ENCODE assay signal across 16 cellular contexts in genomic region chr2:168174761-168175160, GRCh38.
DNase-seq lines count a peak whose midpoint lies in the region; ATAC-seq and TF ChIP-seq lines count a peak whose summit lies in the region.
"Had no signal": no experiment of that assay in that cellular context is flagged by ENCODE, and none has a peak within 500 bp of the region (broad histone marks: within the 10 kb centered on the region; RNA-seq: fewer than 3 reads in every experiment).

No MANE protein-coding gene starts in this region.

- H3K4me3 Mint-ChIP-seq in activated T-helper 2 cell treated with anti-CD3 and anti-CD28 coated beads, Interferon-gamma antibody, Interleukin-2, Interleukin-4, amounts not matched to agents 10 μg/mL and 5 μg/mL and 100 μg/mL, durations not matched to agents 14 hours and 24 hours and 36 hours (ENCODE audit: low read depth): peak overlapping the region; percentile 47
- H3K4me3 Mint-ChIP-seq in stimulated activated naive B cell treated with anti-CD40 and anti-IgM and Interleukin-4, amounts not matched to agents 10 μg/mL and 1 μg/mL and 100 μg/mL, for 72 hours: peak overlapping the region; percentile 66 to 74
- H3K4me3 Mint-ChIP-seq: WTC11 had no signal

- no peaks in the 10 kb centered on the region for H3K4me1 ChIP-seq in foreskin keratinocyte
- H3K4me1 ChIP-seq: SJSA1 had no signal

- DNase-seq in activated gamma-delta T cell treated with Interleukin-2 at 50 U/mL for 16 hours: peak; percentile 4
- DNase-seq in activated gamma-delta T cell (lab: John Stamatoyannopoulos, UW): no peak
- peak; percentile 62 to 70 for DNase-seq in NOMO-1 (lab: John Stamatoyannopoulos, UW; ENCODE audit: unreplicated experiment in 2 of 2)
- DNase-seq in activated T-helper 2 cell treated with anti-CD3 and anti-CD28 coated beads, Interferon-gamma antibody, Interleukin-2, Interleukin-4, amounts not matched to agents 10 μg/mL and 5 μg/mL and 100 μg/mL, durations not matched to agents 14 hours and 24 hours and 36 hours (ENCODE audit: low spot score): peak; percentile 26
- no peak for DNase-seq in stimulated activated naive B cell treated with anti-CD40 and anti-IgM and Interleukin-4, amounts not matched to agents 10 μg/mL and 1 μg/mL and 100 μg/mL, for 72 hours
- DNase-seq in foreskin keratinocyte: no peak
- DNase-seq: activated effector memory CD4-positive, alpha-beta T cell treated with anti-CD3 and anti-CD28 coated beads, Interleukin-2, amount 50 U/mL, for 16 hours; caudate nucleus; NCI-H1694 treated with DMSO at 0.1 percent for 48 hours; NCI-H526 treated with DMSO at 0.1 percent for 48 hours; stimulated activated CD8-positive, alpha-beta memory T cell treated with anti-CD3 and anti-CD28 coated beads, Interleukin-4, amount 100 ng/mL, for 48 hours; upper lobe of right lung had no signal

- H3K27ac Mint-ChIP-seq in activated T-helper 2 cell treated with anti-CD3 and anti-CD28 coated beads, Interferon-gamma antibody, Interleukin-2, Interleukin-4, amounts not matched to agents 10 μg/mL and 5 μg/mL and 100 μg/mL, durations not matched to agents 14 hours and 24 hours and 36 hours: peak overlapping the region; percentile 53
- peak overlapping the region; percentile 44 for H3K27ac Mint-ChIP-seq in stimulated activated naive B cell treated with anti-CD40 and anti-IgM and Interleukin-4, amounts not matched to agents 10 μg/mL and 1 μg/mL and 100 μg/mL, for 72 hours
- H3K27ac Mint-ChIP-seq: WTC11 had no signal

- H3K4me1 Mint-ChIP-seq in activated T-helper 2 cell treated with anti-CD3 and anti-CD28 coated beads, Interferon-gamma antibody, Interleukin-2, Interleukin-4, amounts not matched to agents 10 μg/mL and 5 μg/mL and 100 μg/mL, durations not matched to agents 14 hours and 24 hours and 36 hours (ENCODE audit: low read depth): peaks cover 60% of the 10 kb centered on the region
- peaks cover 22 to 48% of the 10 kb centered on the region in 2 donors for H3K4me1 Mint-ChIP-seq in stimulated activated naive B cell treated with anti-CD40 and anti-IgM and Interleukin-4, amounts not matched to agents 10 μg/mL and 1 μg/mL and 100 μg/mL, for 72 hours

- no peaks in the 10 kb centered on the region for H3K27me3 ChIP-seq in foreskin keratinocyte
- H3K27me3 ChIP-seq: SJSA1, upper lobe of right lung had no signal

- H3K27ac ChIP-seq in foreskin keratinocyte: no peak overlapping the region
- H3K27ac ChIP-seq: SJSA1, upper lobe of right lung had no signal

- H3K36me3 Mint-ChIP-seq in activated T-helper 2 cell treated with anti-CD3 and anti-CD28 coated beads, Interferon-gamma antibody, Interleukin-2, Interleukin-4, amounts not matched to agents 10 μg/mL and 5 μg/mL and 100 μg/mL, durations not matched to agents 14 hours and 24 hours and 36 hours (ENCODE audit: low read depth): peaks cover 38% of the 10 kb centered on the region
- peaks cover 3 to 19% of the 10 kb centered on the region in 2 donors for H3K36me3 Mint-ChIP-seq in stimulated activated naive B cell treated with anti-CD40 and anti-IgM and Interleukin-4, amounts not matched to agents 10 μg/mL and 1 μg/mL and 100 μg/mL, for 72 hours
- H3K36me3 Mint-ChIP-seq: WTC11 had no signal

- intact Hi-C loops in activated T-helper 2 cell treated with anti-CD3 and anti-CD28 coated beads, Interferon-gamma antibody, Interleukin-2, Interleukin-4, amounts not matched to agents 10 μg/mL and 5 μg/mL and 100 μg/mL, durations not matched to agents 14 hours and 24 hours and 36 hours (cut with micrococcal nuclease): loop anchor here (2.0 kb wide), 1 partner anchor 34 kb away; no protein-coding TSS in a partner anchor

- peak; percentile 83 to 92 for ATAC-seq in stimulated activated naive B cell treated with anti-CD40 and anti-IgM and Interleukin-4, amounts not matched to agents 10 μg/mL and 1 μg/mL and 100 μg/mL, for 72 hours (replicated peaks)
- ATAC-seq in foreskin keratinocyte (no peak), HG02571 (IDR thresholded peaks at IDR 0.05; ENCODE audit: unreplicated experiment) (no peak), GM18873 (IDR thresholded peaks at IDR 0.05; ENCODE audit: low FRiP score, unreplicated experiment) (no peak)
- ATAC-seq: upper lobe of right lung, WTC11 had no signal

- no peak for TF ChIP-seq CTCF in foreskin keratinocyte (conservative IDR thresholded peaks at IDR 0.05)

- no peaks in the 10 kb centered on the region for H3K9me3 Mint-ChIP-seq in activated T-helper 2 cell treated with anti-CD3 and anti-CD28 coated beads, Interferon-gamma antibody, Interleukin-2, Interleukin-4, amounts not matched to agents 10 μg/mL and 5 μg/mL and 100 μg/mL, durations not matched to agents 14 hours and 24 hours and 36 hours
- no peaks in the 10 kb centered on the region for H3K9me3 Mint-ChIP-seq in stimulated activated naive B cell treated with anti-CD40 and anti-IgM and Interleukin-4, amounts not matched to agents 10 μg/mL and 1 μg/mL and 100 μg/mL, for 72 hours
- H3K9me3 Mint-ChIP-seq: WTC11 had no signal

- no peaks in the 10 kb centered on the region for H3K27me3 Mint-ChIP-seq in activated T-helper 2 cell treated with anti-CD3 and anti-CD28 coated beads, Interferon-gamma antibody, Interleukin-2, Interleukin-4, amounts not matched to agents 10 μg/mL and 5 μg/mL and 100 μg/mL, durations not matched to agents 14 hours and 24 hours and 36 hours (ENCODE audit: low read depth)
- H3K27me3 Mint-ChIP-seq in stimulated activated naive B cell treated with anti-CD40 and anti-IgM and Interleukin-4, amounts not matched to agents 10 μg/mL and 1 μg/mL and 100 μg/mL, for 72 hours: no peaks in the 10 kb centered on the region

Comparison
In these comparisons a context has a peak if more than half of its experiments do, and no peak if none do; other contexts are left out.
1. DNase-seq: peak in activated gamma-delta T cell treated with Interleukin-2 at 50 U/mL for 16 hours (single experiment), NOMO-1 (2 of 2) and activated T-helper 2 cell treated with anti-CD3 and anti-CD28 coated beads, Interferon-gamma antibody, Interleukin-2, Interleukin-4, amounts not matched to agents 10 μg/mL and 5 μg/mL and 100 μg/mL, durations not matched to agents 14 hours and 24 hours and 36 hours (single experiment); none in activated gamma-delta T cell (single experiment), stimulated activated naive B cell treated with anti-CD40 and anti-IgM and Interleukin-4, amounts not matched to agents 10 μg/mL and 1 μg/mL and 100 μg/mL, for 72 hours (single experiment) and foreskin keratinocyte (0 of 2).
2. ATAC-seq: peak in stimulated activated naive B cell treated with anti-CD40 and anti-IgM and Interleukin-4, amounts not matched to agents 10 μg/mL and 1 μg/mL and 100 μg/mL, for 72 hours (2 of 2); none in foreskin keratinocyte (single experiment), HG02571 (single experiment) and GM18873 (single experiment).